9 cellular contexts compared by ENCODE assay signal in the genomic region with DNA sequence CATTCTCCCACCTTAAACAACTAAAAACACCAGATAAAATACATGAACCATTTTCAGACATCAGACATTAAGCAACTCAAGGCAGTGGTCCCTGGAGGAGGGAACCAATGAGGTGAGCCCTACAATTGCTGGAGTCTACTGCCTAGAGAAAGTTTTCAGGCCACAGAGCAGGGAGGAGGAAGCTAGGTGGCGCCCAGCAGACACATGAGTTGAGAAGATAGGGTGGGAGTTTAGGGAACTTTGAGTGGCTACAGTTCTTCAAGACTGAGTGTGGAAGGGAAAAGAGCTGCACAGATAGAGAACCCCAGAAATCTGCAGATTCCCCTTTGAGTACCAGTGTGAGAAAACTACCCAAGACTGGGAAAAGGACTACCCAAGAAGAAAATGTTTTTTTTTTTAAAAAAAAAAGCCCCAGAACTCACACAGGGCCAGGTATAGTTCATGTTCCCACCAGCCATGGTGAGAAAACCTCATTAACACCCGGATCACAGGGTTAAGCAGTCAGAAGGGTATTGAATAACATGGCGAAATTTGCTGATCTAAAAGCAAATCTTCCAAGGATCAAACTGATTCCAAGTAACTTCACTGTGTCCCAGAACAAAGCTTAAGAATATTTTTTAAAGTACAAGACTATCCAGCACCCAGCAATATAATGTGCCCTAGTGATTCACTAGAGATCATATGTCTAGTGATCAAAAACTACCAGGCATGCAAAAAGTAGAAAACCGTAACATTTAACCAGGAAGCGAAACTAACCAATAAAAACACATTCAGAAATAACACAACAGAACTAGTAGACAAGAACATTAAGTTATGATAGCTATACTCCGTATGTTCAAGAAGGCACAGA. TPM values are rescaled to one million over a fixed set of nuclear protein-coding genes. Genes with fewer than 3 reads are reported as not detected.
DNase-seq lines count a peak whose midpoint lies in the region; ATAC-seq and TF ChIP-seq lines count a peak whose summit lies in the region.
"Had no signal": no experiment of that assay in that cellular context is flagged by ENCODE, and none has a peak within 500 bp of the region (broad histone marks: within the 10 kb centered on the region; RNA-seq: fewer than 3 reads in every experiment).

No MANE protein-coding gene starts in this region.

- peak; percentile 69 to 73 for ATAC-seq in CD4-positive, CD25-positive, alpha-beta regulatory T cell (ENCODE audit: low read depth in 2 of 2)
- ATAC-seq in GM18909 (IDR thresholded peaks at IDR 0.05; ENCODE audit: poor library complexity, unreplicated experiment) = peak; percentile 77
- ATAC-seq in HG03442 (IDR thresholded peaks at IDR 0.05; ENCODE audit: unreplicated experiment) = peak; percentile 69
- ATAC-seq in activated naive CD8-positive, alpha-beta T cell treated with anti-CD3 and anti-CD28 coated beads, Interleukin-2, amount 50 U/mL, for 24 hours = peak; percentile 63

- peak overlapping the region; percentile 80 to 98 (median 90) for H3K27ac Mint-ChIP-seq in CD4-positive, CD25-positive, alpha-beta regulatory T cell
- peak overlapping the region; percentile 18 for H3K27ac Mint-ChIP-seq in activated naive CD8-positive, alpha-beta T cell treated with anti-CD3 and anti-CD28 coated beads, Interleukin-2, amount 50 U/mL, for 24 hours

- H3K4me3 ChIP-seq in CD4-positive, CD25-positive, alpha-beta regulatory T cell (ENCODE audit: low read depth, low read length) = peak overlapping the region; percentile 77
- H3K4me3 ChIP-seq in vagina = no peak overlapping the region
- H3K4me3 ChIP-seq: skin epidermis had no signal

- H3K4me1 ChIP-seq in CD4-positive, CD25-positive, alpha-beta regulatory T cell (ENCODE audit: control insufficient read depth, insufficient read depth, low read length, poor library complexity, severe bottlenecking) = peaks cover 9% of the 10 kb centered on the region
- H3K4me1 ChIP-seq in vagina = peaks cover 22% of the 10 kb centered on the region

- H3K27me3 Mint-ChIP-seq in CD4-positive, CD25-positive, alpha-beta regulatory T cell = no peaks in the 10 kb centered on the region
- no peaks in the 10 kb centered on the region for H3K27me3 Mint-ChIP-seq in activated naive CD8-positive, alpha-beta T cell treated with anti-CD3 and anti-CD28 coated beads, Interleukin-2, amount 50 U/mL, for 24 hours

- peaks cover 53% of the 10 kb centered on the region for H3K36me3 Mint-ChIP-seq in CD4-positive, CD25-positive, alpha-beta regulatory T cell
- peaks cover 48% of the 10 kb centered on the region for H3K36me3 Mint-ChIP-seq in activated naive CD8-positive, alpha-beta T cell treated with anti-CD3 and anti-CD28 coated beads, Interleukin-2, amount 50 U/mL, for 24 hours (ENCODE audit: low read depth)

- no peaks in the 10 kb centered on the region for H3K27me3 ChIP-seq in CD4-positive, CD25-positive, alpha-beta regulatory T cell (ENCODE audit: control insufficient read depth, insufficient read depth, low read length)
- H3K27me3 ChIP-seq in vagina = no peaks in the 10 kb centered on the region

- peaks cover 30 to 62% (median 47%) of the 10 kb centered on the region in 4 donors for H3K4me1 Mint-ChIP-seq in CD4-positive, CD25-positive, alpha-beta regulatory T cell
- H3K4me1 Mint-ChIP-seq in activated naive CD8-positive, alpha-beta T cell treated with anti-CD3 and anti-CD28 coated beads, Interleukin-2, amount 50 U/mL, for 24 hours = peaks cover 31% of the 10 kb centered on the region

- peak in 2 of 3 donors; percentile 10 to 37 for DNase-seq in CD4-positive, CD25-positive, alpha-beta regulatory T cell
- DNase-seq in activated naive CD8-positive, alpha-beta T cell treated with anti-CD3 and anti-CD28 coated beads, Interleukin-2, amount 50 U/mL, for 24 hours = no peak
- DNase-seq in activated gamma-delta T cell treated with Interleukin-2 at 50 U/mL for 16 hours (no peak), vagina (ENCODE audit: extremely low spot score in 2 of 2) (no peak), hippocampal formation (lab: John Stamatoyannopoulos, UW) (no peak)
- no peak for DNase-seq in stimulated activated naive CD4-positive, alpha-beta T cell (lab: John Stamatoyannopoulos, UW)

- intact Hi-C loops in vagina (cut with DNase I) = no loop called here

- TF ChIP-seq POLR2A in vagina (IDR thresholded peaks at IDR 0.05) = no peak

- H3K9me3 ChIP-seq in CD4-positive, CD25-positive, alpha-beta regulatory T cell (ENCODE audit: control insufficient read depth in 2 of 2, low read length in 2 of 2) = no peaks in the 10 kb centered on the region
- no peaks in the 10 kb centered on the region for H3K9me3 ChIP-seq in vagina

- H3K9me3 Mint-ChIP-seq in CD4-positive, CD25-positive, alpha-beta regulatory T cell = peaks cover 0 to 7% (median 0%) of the 10 kb centered on the region in 7 donors
- H3K9me3 Mint-ChIP-seq in activated naive CD8-positive, alpha-beta T cell treated with anti-CD3 and anti-CD28 coated beads, Interleukin-2, amount 50 U/mL, for 24 hours = no peaks in the 10 kb centered on the region

- H3K27ac ChIP-seq in CD4-positive, CD25-positive, alpha-beta regulatory T cell (ENCODE audit: insufficient read depth, low read length, poor library complexity, severe bottlenecking) = peak overlapping the region; percentile 42
- H3K27ac ChIP-seq in vagina = no peak overlapping the region

- no peak for TF ChIP-seq CTCF in vagina (IDR thresholded peaks at IDR 0.05)

- H3K36me3 ChIP-seq in CD4-positive, CD25-positive, alpha-beta regulatory T cell (ENCODE audit: control insufficient read depth, insufficient read depth, low read length) = peaks cover 44% of the 10 kb centered on the region
- H3K36me3 ChIP-seq in vagina = peaks cover 0 to 24% of the 10 kb centered on the region in 2 donors

- peak overlapping the region; percentile 64 to 71 (median 68) for H3K4me3 Mint-ChIP-seq in CD4-positive, CD25-positive, alpha-beta regulatory T cell
- no peak overlapping the region for H3K4me3 Mint-ChIP-seq in activated naive CD8-positive, alpha-beta T cell treated with anti-CD3 and anti-CD28 coated beads, Interleukin-2, amount 50 U/mL, for 24 hours

RNA-seq across cellular contexts. Expression of gene ALDH9A1, which starts 12.0 kb away (rescaled TPM):
- 32.1 TPM for total RNA-seq in CD4-positive, CD25-positive, alpha-beta regulatory T cell
- polyA plus RNA-seq in CD4-positive, CD25-positive, alpha-beta regulatory T cell = 100 to 1,000 TPM in 3 of 4 donors, 10 to 100 TPM in 1; 97.0 to 124 (median 117) TPM
- total RNA-seq in vagina = 57.5 TPM

RNA-seq across cellular contexts. Expression of gene MGST3, which starts 55.3 kb away (rescaled TPM):
- 37.1 TPM for total RNA-seq in CD4-positive, CD25-positive, alpha-beta regulatory T cell
- 100 to 1,000 TPM; 133 to 190 (median 149) TPM for polyA plus RNA-seq in CD4-positive, CD25-positive, alpha-beta regulatory T cell
- 176 TPM for total RNA-seq in vagina

Comparison
In these comparisons a context has a peak if more than half of its experiments do, and no peak if none do; other contexts are left out.
1. DNase-seq: peak in CD4-positive, CD25-positive, alpha-beta regulatory T cell (2 of 3); none in activated naive CD8-positive, alpha-beta T cell treated with anti-CD3 and anti-CD28 coated beads, Interleukin-2, amount 50 U/mL, for 24 hours (single experiment), activated gamma-delta T cell treated with Interleukin-2 at 50 U/mL for 16 hours (single experiment), vagina (0 of 2), hippocampal formation (0 of 2) and stimulated activated naive CD4-positive, alpha-beta T cell (0 of 6).
2. Peak in every context shown above with its lines, with median percentiles within 50 percentile points of each other: ATAC-seq.